In genomic region chr15:69059170-69059943, GRCh38 we compare ENCODE assay signal across 1 cellular context.
TF ChIP-seq lines count a peak whose summit lies in the region.

No MANE protein-coding gene starts in this region.

TF ChIP-seq in SK-N-SH, 30 proteins besides CTCF, POLR2A, EP300 and RAD21 (continued from another document):
- TF ChIP-seq REST (IDR thresholded peaks at IDR 0.05; ENCODE audit: low read depth, low read length) (no peak; the same call in 1 of the 2 replicates), ZBTB33 (IDR thresholded peaks at IDR 0.05; ENCODE audit: borderline replicate concordance, low read depth) (no peak), RFX5 (IDR thresholded peaks at IDR 0.05; ENCODE audit: low read length) (no peak), FOXM1 (IDR thresholded peaks at IDR 0.05; ENCODE audit: low read depth) (no peak), POLR2AphosphoS5 (IDR thresholded peaks at IDR 0.05; ENCODE audit: low read depth, low read length) (no peak), RCOR1 (IDR thresholded peaks at IDR 0.05; ENCODE audit: low read length) (peak; percentile 61), NFIC (IDR thresholded peaks at IDR 0.05; ENCODE audit: borderline replicate concordance) (no peak), CHD2 (IDR thresholded peaks at IDR 0.05; ENCODE audit: low read length, partially characterized antibody) (peak; percentile 52), RXRA (IDR thresholded peaks at IDR 0.05; ENCODE audit: borderline replicate concordance, low read depth) (no peak), USF1 (IDR thresholded peaks at IDR 0.05; ENCODE audit: borderline replicate concordance, low read depth) (no peak)
TF ChIP-seq in SK-N-SH: peak in this region for 7.
